Comparison of ENCODE assay signal across 9 cellular contexts in the genomic region with DNA sequence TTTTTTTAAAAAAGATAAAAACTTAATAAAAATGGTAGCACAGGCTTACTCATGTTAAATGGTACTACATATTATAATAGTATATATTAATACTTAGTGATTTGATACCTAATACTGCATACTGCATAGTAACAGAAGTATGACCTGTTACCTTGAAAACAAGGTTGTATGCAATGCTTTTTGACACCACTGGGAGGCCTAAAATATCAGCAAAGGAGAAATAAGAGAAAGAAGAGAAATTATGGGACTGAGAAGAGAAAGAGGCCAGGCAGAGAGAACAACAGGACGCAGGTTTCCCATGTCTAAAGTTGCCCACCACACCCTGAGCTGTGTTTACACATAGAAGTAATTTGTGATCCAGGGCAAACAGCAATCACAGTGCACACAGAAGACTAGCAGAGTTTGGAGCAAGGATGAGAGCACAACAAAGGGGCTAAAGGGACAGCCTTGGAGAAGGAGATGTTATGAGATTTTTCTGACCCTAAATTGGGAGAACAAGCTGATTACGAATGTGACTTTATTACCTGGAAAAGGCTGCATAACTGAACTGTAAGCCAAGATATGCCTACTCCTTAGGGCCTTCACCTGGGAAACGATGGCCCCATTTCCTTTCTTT.
DNase-seq lines count a peak whose midpoint lies in the region; ATAC-seq, FAIRE-seq and TF ChIP-seq lines count a peak whose summit lies in the region.
"Had no signal": no experiment of that assay in that cellular context is flagged by ENCODE, and none has a peak within 500 bp of the region (broad histone marks: within the 10 kb centered on the region; RNA-seq: fewer than 3 reads in every experiment).

No MANE protein-coding gene starts in this region.

- H2AK5ac ChIP-seq in H1 (ENCODE audit: low read depth, low read length), result no peak overlapping the region

- H3K4me1 Mint-ChIP-seq in Caco-2 (ENCODE audit: low read depth, unreplicated experiment), result peaks cover 7% of the 10 kb centered on the region

- H2BK120ac ChIP-seq in H1 (replicated peaks; ENCODE audit: low read depth, low read length), result no peak overlapping the region

- H3K4ac ChIP-seq in H1 (replicated peaks; ENCODE audit: insufficient read length, low read depth, low read length), result no peak overlapping the region

- no peak overlapping the region for H3K56ac ChIP-seq in H1 (replicated peaks; ENCODE audit: insufficient read length, low read depth, low read length)

- H3K23ac ChIP-seq in H1 (ENCODE audit: insufficient read length), result no peak overlapping the region

- no peaks in the 10 kb centered on the region for H3K4me1 ChIP-seq in Caco-2
- H3K4me1 ChIP-seq in Loucy (ENCODE audit: insufficient read depth, low read length, poor library complexity, severe bottlenecking), result no peaks in the 10 kb centered on the region
- H3K4me1 ChIP-seq in H1 (replicated peaks in 1 of 4; ENCODE audit: control insufficient read depth in 3 of 4, insufficient read depth in 4 of 4, low read length in 3 of 4), result no peaks in the 10 kb centered on the region

- H3K36me3 ChIP-seq in Caco-2 (ENCODE audit: control insufficient read depth, insufficient read depth, low read length), result no peaks in the 10 kb centered on the region
- no peaks in the 10 kb centered on the region for H3K36me3 ChIP-seq in Loucy (ENCODE audit: insufficient read depth, low read length)
- no peaks in the 10 kb centered on the region for H3K36me3 ChIP-seq in H1 (ENCODE audit: control insufficient read depth in 2 of 4, insufficient read depth in 4 of 4, low read length in 3 of 4)

- no peak for FAIRE-seq in H1 (lab: Jason Lieb, UNC)
- FAIRE-seq in urothelium cell line (lab: Jason Lieb, UNC), result no peak

- no TSS peak for BruUV-seq in Caco-2 (replicated peaks; lab: Mats Ljungman, UMichigan)

- H3K36me3 Mint-ChIP-seq in Caco-2 (ENCODE audit: insufficient read depth, unreplicated experiment), result no peaks in the 10 kb centered on the region
- H3K36me3 Mint-ChIP-seq: IgD-negative memory B cell had no signal

- peak overlapping the region; percentile 37 for H3K14ac ChIP-seq in H1 (ENCODE audit: insufficient read length)

- no peak overlapping the region for H2BK5ac ChIP-seq in H1 (ENCODE audit: low read depth, low read length)

- intact Hi-C loops in Caco-2 (cut with micrococcal nuclease; ENCODE audit: unreplicated experiment), result loop anchor here (1.0 to 5.0 kb wide), 3 partner anchors 35 to 478 kb away; no protein-coding TSS in a partner anchor

- H4K8ac ChIP-seq in H1 (ENCODE audit: extremely low read depth, insufficient read depth, low read length), result no peak overlapping the region

- H3K9me2 ChIP-seq in Loucy (replicated peaks; ENCODE audit: low read depth, low read length), result no peaks in the 10 kb centered on the region

- peak; percentile 42 to 46 for TF ChIP-seq RAD21 in H1 (IDR thresholded peaks at IDR 0.05 in 1 of 2, conservative IDR thresholded peaks at IDR 0.05 in 1 of 2; ENCODE audit: low read depth in 2 of 2, low read length in 2 of 2)

- H3K27ac Mint-ChIP-seq in Caco-2 (ENCODE audit: unreplicated experiment), result no peak overlapping the region
- H3K27ac Mint-ChIP-seq: IgD-negative memory B cell had no signal

- H3K18ac ChIP-seq in H1 (ENCODE audit: extremely low read depth, low read length), result no peak overlapping the region

- H3K79me1 ChIP-seq in H1 (ENCODE audit: low read depth, low read length), result no peaks in the 10 kb centered on the region

- H3K4me3 ChIP-seq in Caco-2 (ENCODE audit: low read depth, low read length) (no peak overlapping the region), Loucy (ENCODE audit: low read length, poor library complexity, severe bottlenecking) (no peak overlapping the region), H1 (ENCODE audit: extremely low read depth in 1 of 4, insufficient read depth in 2 of 4, low read depth in 3 of 4, low read length in 4 of 4) (no peak overlapping the region), coronary artery (no peak overlapping the region)

- no peak for TF ChIP-seq POLR2A in H1 (IDR thresholded peaks at IDR 0.05; ENCODE audit: control extremely low read depth in 1 of 2, low read depth in 2 of 2, low read length in 2 of 2)

- H4K20me1 ChIP-seq in Loucy (ENCODE audit: insufficient read depth, low read length, poor library complexity, severe bottlenecking) (no peaks in the 10 kb centered on the region), H1 (replicated peaks in 1 of 2; ENCODE audit: control insufficient read depth in 1 of 2, insufficient read depth in 2 of 2, low read length in 2 of 2) (no peaks in the 10 kb centered on the region)

- peak; percentile 60 for TF ChIP-seq CTCF in Caco-2 (IDR thresholded peaks at IDR 0.05; ENCODE audit: insufficient read depth in 1 of 2, low read depth in 1 of 2, low read length in 1 of 2, severe bottlenecking in 1 of 2, unreplicated experiment in 1 of 2)
- TF ChIP-seq CTCF in Loucy (conservative IDR thresholded peaks at IDR 0.05; ENCODE audit: low read length), result peak; percentile 61
- peak in 1 of 3 experiments; percentile 40; a peak in 2 of 4 replicates for TF ChIP-seq CTCF in H1 (IDR thresholded peaks at IDR 0.05; ENCODE audit: control extremely low read depth in 1 of 3, insufficient read depth in 1 of 3, low read depth in 1 of 3, low read length in 3 of 3)
- TF ChIP-seq CTCF in coronary artery (IDR thresholded peaks at IDR 0.05), result no peak

- H3K9me3 ChIP-seq in Caco-2 (no peaks in the 10 kb centered on the region), Loucy (ENCODE audit: insufficient read depth, low read depth, low read length) (no peaks in the 10 kb centered on the region), H1 (ENCODE audit: insufficient read depth in 2 of 2, low read depth in 1 of 2, low read length in 1 of 2) (no peaks in the 10 kb centered on the region)

- DNase-seq in Caco-2 (peak in 1 of 2 experiments; percentile 29), H1 (ENCODE audit: low read depth in 1 of 2, low spot score in 2 of 2) (no peak), urothelium cell line (ENCODE audit: low spot score) (peak; percentile 20), coronary artery (ENCODE audit: low spot score) (no peak), NCI-H510A (lab: John Stamatoyannopoulos, UW) (no peak)
- no peak for DNase-seq in stimulated activated CD4-positive, alpha-beta T cell treated with anti-CD3 and anti-CD28 coated beads, Interleukin-15, amount 100 ng/mL, for 24 hours

- no peaks in the 10 kb centered on the region for H3F3A ChIP-seq in Loucy (ENCODE audit: low read depth)

- no peak overlapping the region for H2BK15ac ChIP-seq in H1 (ENCODE audit: low read length)

- H3K4me2 ChIP-seq in Loucy (ENCODE audit: low read depth, low read length, poor library complexity, severe bottlenecking), result no peak overlapping the region
- H3K4me2 ChIP-seq in H1 (ENCODE audit: insufficient read depth in 1 of 2, low read depth in 2 of 2, low read length in 2 of 2), result no peak overlapping the region

- H4K5ac ChIP-seq in H1 (ENCODE audit: insufficient read length, low read depth, low read length), result no peak overlapping the region

- H3K9ac ChIP-seq in Loucy (ENCODE audit: low read depth, low read length, poor library complexity, severe bottlenecking), result no peak overlapping the region
- H3K9ac ChIP-seq in H1 (replicated peaks in 1 of 4; ENCODE audit: extremely low read depth in 1 of 4, low read depth in 3 of 4, low read length in 3 of 4), result no peak overlapping the region

- POLR2A ChIA-PET in Caco-2 (lab: Charles Lee) (no interaction called here), H1 (lab: Charles Lee; ENCODE audit: partially characterized antibody) (no interaction called here)

- CTCF ChIA-PET in Caco-2 (lab: Charles Lee) (no interaction called here), H1 (lab: Charles Lee; ENCODE audit: partially characterized antibody) (interaction anchor here (0.7 to 2.8 kb wide), 16 partner anchors 9 to 568 kb away, joined by 3 to 9 read pairs (median 3); a partner anchor contains a TSS)

- no peak overlapping the region for H2AFZ ChIP-seq in Loucy (ENCODE audit: low read length)
- peak overlapping the region; percentile 100 for H2AFZ ChIP-seq in H1 (ENCODE audit: low read length)

- 91% methylated on average over 3 of the region's 3 CpGs; no CpG with 5 or more reads in 1 of the 2 experiments for WGBS in H1 (ENCODE audit: extremely low coverage in 1 of 2, insufficient coverage in 1 of 2, insufficient read length in 1 of 2, insufficient replicate concordance in 2 of 2, low coverage in 1 of 2, low lambda C conversion rate in 2 of 2, missing lambda C conversion rate in 1 of 2), 2 experiments

- H3K23me2 ChIP-seq in H1 (ENCODE audit: low read depth, low read length), result no peaks in the 10 kb centered on the region

- H4K91ac ChIP-seq in H1 (replicated peaks; ENCODE audit: insufficient read length, low read length), result no peak overlapping the region

- H3K27me3 ChIP-seq in Caco-2 (replicated peaks; ENCODE audit: control insufficient read depth, insufficient read depth, low read length) (no peaks in the 10 kb centered on the region), Loucy (ENCODE audit: insufficient read depth, low read length, poor library complexity, severe bottlenecking) (no peaks in the 10 kb centered on the region), H1 (replicated peaks in 1 of 4; ENCODE audit: control insufficient read depth in 3 of 4, extremely low read depth in 1 of 4, insufficient read depth in 3 of 4, low read length in 3 of 4) (no peaks in the 10 kb centered on the region)

- no peak for TF ChIP-seq EP300 in H1 (IDR thresholded peaks at IDR 0.05; ENCODE audit: borderline replicate concordance in 1 of 2, low read depth in 2 of 2, low read length in 2 of 2)

- ATAC-seq in GM19455 (IDR thresholded peaks at IDR 0.05; ENCODE audit: unreplicated experiment), result peak; percentile 76

- H3K9me3 Mint-ChIP-seq in Caco-2 (ENCODE audit: unreplicated experiment), result no peaks in the 10 kb centered on the region
- H3K9me3 Mint-ChIP-seq: IgD-negative memory B cell had no signal

- H3K79me2 ChIP-seq in Loucy (ENCODE audit: insufficient read depth, low read length) (no peaks in the 10 kb centered on the region), H1 (ENCODE audit: control insufficient read depth in 1 of 2, insufficient read depth in 2 of 2, low read length in 2 of 2) (no peaks in the 10 kb centered on the region)

- no peak overlapping the region for H2BK20ac ChIP-seq in H1 (ENCODE audit: low read length)

- no peak overlapping the region for H2BK12ac ChIP-seq in H1 (ENCODE audit: low read depth, low read length)

- peaks cover 6% of the 10 kb centered on the region for H3K27me3 Mint-ChIP-seq in Caco-2 (ENCODE audit: insufficient read depth, unreplicated experiment)
- H3K27me3 Mint-ChIP-seq: IgD-negative memory B cell had no signal

- H3K4me3 Mint-ChIP-seq in Caco-2 (ENCODE audit: unreplicated experiment), result no peak overlapping the region
- H3K4me3 Mint-ChIP-seq: IgD-negative memory B cell had no signal

- no peak overlapping the region for H3K27ac ChIP-seq in H1 (ENCODE audit: low read depth, low read length)
- H3K27ac ChIP-seq in coronary artery, result no peak overlapping the region

TF ChIP-seq in H1, 55 proteins besides CTCF, POLR2A, EP300 and RAD21 (continues in another document):
- no peak for TF ChIP-seq SIX5 (IDR thresholded peaks at IDR 0.05; ENCODE audit: low read depth, low read length)
- TF ChIP-seq KDM1A (IDR thresholded peaks at IDR 0.05; ENCODE audit: borderline replicate concordance, low read length), result no peak
